ENCODE assay signal across 7 cellular contexts in the genomic region with DNA sequence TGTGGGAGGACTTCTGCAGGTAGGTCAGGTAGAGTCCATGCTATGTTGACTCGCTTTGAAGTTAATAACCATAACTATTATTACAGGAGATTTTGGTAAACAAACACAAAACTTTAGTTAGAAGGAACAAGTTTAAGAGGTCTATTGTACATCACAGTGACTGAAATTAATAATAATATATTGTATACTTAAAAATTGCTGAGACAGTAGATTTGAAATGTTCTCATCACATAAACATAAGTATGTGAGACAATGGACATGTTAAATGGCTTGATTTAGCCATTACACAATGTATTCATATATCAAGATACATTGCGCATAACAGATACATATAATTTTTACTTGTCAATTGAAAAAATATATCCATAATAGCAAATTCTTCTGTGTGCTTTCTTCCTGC.
"Had no signal": no experiment of that assay in that cellular context is flagged by ENCODE, and none has a peak within 500 bp of the region (broad histone marks: within the 10 kb centered on the region; RNA-seq: fewer than 3 reads in every experiment).

No MANE protein-coding gene starts in this region.

- H3K9ac ChIP-seq: SK-N-SH had no signal

- H3K27ac ChIP-seq: Peyer's patch, SJSA1 had no signal

- DNase-seq: NCI-H1417 treated with DMSO at 0.1 percent for 48 hours, NCI-H1436 treated with DMSO at 0.1 percent for 48 hours, NCI-H187 treated with DMSO at 0.1 percent for 48 hours had no signal

- H3K4me1 ChIP-seq: Peyer's patch had no signal

- H3K27me3 ChIP-seq: Peyer's patch had no signal

- H3K9me3 ChIP-seq: MG63, Peyer's patch, SJSA1, SK-N-SH had no signal

- H3K4me3 ChIP-seq: MG63, Peyer's patch, SJSA1 had no signal

- H3K36me3 ChIP-seq: MG63, Peyer's patch, SJSA1 had no signal

- H3K4me2 ChIP-seq: SK-N-SH had no signal
